In the genomic region with DNA sequence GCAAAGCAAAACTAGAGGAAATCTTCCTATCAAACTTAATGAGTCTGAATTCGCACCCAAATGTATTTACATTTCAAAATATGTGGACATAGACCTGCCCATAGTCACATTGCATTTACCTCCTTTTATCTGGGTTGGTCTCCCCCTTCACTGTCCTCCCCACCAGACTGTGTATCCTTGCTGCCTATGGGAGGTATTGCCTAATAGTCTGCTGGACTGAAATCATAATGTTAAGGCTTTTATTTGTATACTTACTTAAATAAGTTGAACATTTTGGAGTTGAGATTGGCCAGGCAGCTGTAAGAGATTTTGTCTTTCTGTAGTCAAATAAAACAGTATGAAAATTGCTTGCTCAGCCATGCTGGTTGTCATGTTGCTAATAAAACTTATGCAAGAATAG, we compare ENCODE assay signal across 29 cellular contexts.
"Had no signal": no experiment of that assay in that cellular context is flagged by ENCODE, and none has a peak within 500 bp of the region (broad histone marks: within the 10 kb centered on the region; RNA-seq: fewer than 3 reads in every experiment).

No MANE protein-coding gene starts in this region.

- H3K4me3 ChIP-seq: ascending aorta, breast epithelium, cardiac muscle cell, coronary artery, dorsolateral prefrontal cortex, gastrocnemius medialis, heart left ventricle had no signal

- ATAC-seq: activated CD4-positive, alpha-beta T cell treated with anti-CD3 and anti-CD28 coated beads for 36 hours; activated CD8-positive, alpha-beta memory T cell treated with anti-CD3 and anti-CD28 coated beads, Interleukin-2, amount 10 ng/mL, durations not matched to agents 7 days and 5 days; activated CD8-positive, alpha-beta T cell treated with anti-CD3 and anti-CD28 coated beads, Interleukin-2, amount 10 ng/mL, durations not matched to agents 7 days and 5 days; activated naive CD8-positive, alpha-beta T cell treated with anti-CD3 and anti-CD28 coated beads, Interleukin-2, amount 50 U/mL, for 24 hours; esophagus mucosa; foreskin keratinocyte; gastrocnemius medialis; heart left ventricle had no signal

- H3K4me1 ChIP-seq: ascending aorta, breast epithelium, foreskin keratinocyte had no signal

- H3K27me3 ChIP-seq: ascending aorta, breast epithelium, cardiac muscle cell, dorsolateral prefrontal cortex, foreskin keratinocyte, gastrocnemius medialis, heart left ventricle had no signal

- H3K27ac ChIP-seq: ascending aorta, breast epithelium, cardiac muscle cell, coronary artery, dorsolateral prefrontal cortex, foreskin keratinocyte, gastrocnemius medialis, heart left ventricle had no signal

- H3K36me3 ChIP-seq: ascending aorta, breast epithelium, cardiac muscle cell, gastrocnemius medialis, heart left ventricle had no signal

- DNase-seq: activated CD4-positive, alpha-beta memory T cell treated with anti-CD3 and anti-CD28 coated beads for 36 hours; activated CD4-positive, alpha-beta T cell treated with anti-CD3 and anti-CD28 coated beads for 36 hours; activated CD4-positive, alpha-beta T cell treated with anti-CD3 and anti-CD28 coated beads, Interleukin-2, amount 10 ng/mL, durations not matched to agents 24 days and 14 days; activated CD4-positive, CD25-positive, alpha-beta regulatory T cell; activated CD4-positive, CD25-positive, alpha-beta regulatory T cell treated with anti-CD3 and anti-CD28 coated beads, Interleukin-2, amount 50 U/mL, for 72 hours; activated CD8-positive, alpha-beta memory T cell treated with anti-CD3 and anti-CD28 coated beads, Interleukin-2, amount 10 ng/mL, durations not matched to agents 7 days and 5 days; activated CD8-positive, alpha-beta memory T cell treated with anti-CD3 and anti-CD28 coated beads, Interleukin-2, amount 50 U/mL, for 4 hours; activated CD8-positive, alpha-beta T cell treated with anti-CD3 and anti-CD28 coated beads, Interleukin-2, amount 10 ng/mL, durations not matched to agents 7 days and 5 days; activated effector memory CD4-positive, alpha-beta T cell treated with anti-CD3 and anti-CD28 coated beads, Interleukin-2, amount 50 U/mL, for 16 hours; activated naive CD4-positive, alpha-beta T cell treated with anti-CD3 and anti-CD28 coated beads for 36 hours; activated naive CD8-positive, alpha-beta T cell treated with anti-CD3 and anti-CD28 coated beads for 36 hours; activated naive CD8-positive, alpha-beta T cell treated with anti-CD3 and anti-CD28 coated beads, Interleukin-2, amount 50 U/mL, for 24 hours; activated T-cell treated with anti-CD3 and anti-CD28 coated beads, Interleukin-2, amount 50 U/mL, for 1 hour; activated T-cell treated with anti-CD3 and anti-CD28 coated beads, Interleukin-2, amount 50 U/mL, for 48 hours; central memory CD4-positive, alpha-beta T cell; cerebellar nuclear complex; dorsolateral prefrontal cortex; effector memory CD4-positive, alpha-beta T cell; endodermal cell; foreskin keratinocyte; gastrocnemius medialis; glutamatergic neuron; heart left ventricle; T-helper 2 cell had no signal
